In the genomic region with DNA sequence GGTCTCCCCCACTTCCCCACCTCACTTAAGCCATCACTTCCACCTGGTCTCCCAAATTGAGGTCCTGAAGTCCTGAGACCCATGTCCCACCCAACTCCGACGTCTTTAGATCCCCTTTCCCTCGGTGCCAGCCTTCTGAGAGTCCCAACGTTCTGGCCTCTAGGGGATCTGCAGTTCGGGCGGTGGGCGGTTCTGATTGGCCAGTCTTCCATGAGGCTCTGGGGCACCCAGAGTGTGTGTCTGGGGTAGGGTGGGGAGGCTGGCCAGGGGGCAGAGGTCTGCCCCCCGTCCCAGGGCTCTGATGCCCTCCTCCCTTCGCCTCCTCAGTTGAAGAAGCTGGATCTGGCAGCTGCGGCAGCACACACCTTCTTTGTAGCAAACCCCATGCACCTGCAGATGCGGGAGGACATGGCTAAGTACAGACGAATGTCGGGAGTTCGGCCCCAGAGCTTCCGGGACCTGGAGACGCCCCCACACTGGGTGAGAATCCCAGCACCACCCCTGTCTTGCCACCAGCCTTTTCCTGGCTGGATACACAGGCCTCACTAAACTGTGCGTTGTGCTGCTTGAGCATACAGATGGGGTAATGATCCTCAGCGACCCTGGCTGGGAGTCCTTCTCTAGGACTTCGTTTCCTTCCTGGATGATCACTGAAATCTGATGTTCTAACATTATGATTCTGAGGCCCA, we compare ENCODE assay signal across 8 cellular contexts. TPM values are rescaled to one million over a fixed set of nuclear protein-coding genes. Genes with fewer than 3 reads are reported as not detected.
DNase-seq lines count a peak whose midpoint lies in the region; ATAC-seq and TF ChIP-seq lines count a peak whose summit lies in the region.

No MANE protein-coding gene starts in this region.

- H3K36me3 Mint-ChIP-seq in activated naive CD4-positive, alpha-beta T cell treated with anti-CD3 and anti-CD28 coated beads, Interleukin-2, amount 50 U/mL, for 24 hours = no peaks in the 10 kb centered on the region

- WGBS in adrenal gland, 4 donors = 56 to 69% (median 64%) methylated on average over 12 to 19 of the region's 19 CpGs

- H3K36me3 ChIP-seq in adrenal gland (replicated peaks in 1 of 2) (peaks cover 0 to 9% of the 10 kb centered on the region in 2 donors), thoracic aorta (peaks cover 15% of the 10 kb centered on the region)

- H3K4me1 Mint-ChIP-seq in activated naive CD4-positive, alpha-beta T cell treated with anti-CD3 and anti-CD28 coated beads, Interleukin-2, amount 50 U/mL, for 24 hours = peaks cover 23% of the 10 kb centered on the region

- intact Hi-C loops in adrenal gland (cut with DNase I) = loop anchor here in 1 of 2 donors (10.0 kb wide), 1 partner anchor 85 kb away; no protein-coding TSS in a partner anchor

- H3K4me3 ChIP-seq in adrenal gland (peak overlapping the region in 2 of 4 donors; percentile 49 to 78), thoracic aorta (peak overlapping the region; percentile 84)

- no peaks in the 10 kb centered on the region for H3K9me3 ChIP-seq in adrenal gland (replicated peaks in 1 of 3)
- H3K9me3 ChIP-seq in thoracic aorta = no peaks in the 10 kb centered on the region

- peak overlapping the region; percentile 90 for H3K4me3 Mint-ChIP-seq in activated naive CD4-positive, alpha-beta T cell treated with anti-CD3 and anti-CD28 coated beads, Interleukin-2, amount 50 U/mL, for 24 hours

- no peaks in the 10 kb centered on the region for H3K27me3 ChIP-seq in adrenal gland
- H3K27me3 ChIP-seq in thoracic aorta (replicated peaks; ENCODE audit: insufficient read depth) = no peaks in the 10 kb centered on the region

- H3K4me1 ChIP-seq in adrenal gland (replicated peaks in 1 of 2) = peaks cover 3 to 18% of the 10 kb centered on the region in 2 donors
- H3K4me1 ChIP-seq in thoracic aorta (ENCODE audit: control insufficient read depth in 1 of 2, low read depth in 2 of 2) = peaks cover 7 to 41% of the 10 kb centered on the region in 2 donors

- no peak for DNase-seq in activated naive CD4-positive, alpha-beta T cell treated with Interleukin-2 at 50 U/mL for 16 hours
- DNase-seq in adrenal gland (peak in 1 of 7 donors; percentile 70), iPS-NIHi11 (ENCODE audit: low spot score) (peak; percentile 59), thoracic aorta (ENCODE audit: low spot score) (no peak), SIG-M5 treated with dmso at 0.1 percent for 504 hours (lab: John Stamatoyannopoulos, UW; ENCODE audit: unreplicated experiment) (no peak), islet precursor cell (no peak)

- H3K9me3 Mint-ChIP-seq in activated naive CD4-positive, alpha-beta T cell treated with anti-CD3 and anti-CD28 coated beads, Interleukin-2, amount 50 U/mL, for 24 hours = no peaks in the 10 kb centered on the region

- no peak overlapping the region for H3K27ac Mint-ChIP-seq in activated naive CD4-positive, alpha-beta T cell treated with anti-CD3 and anti-CD28 coated beads, Interleukin-2, amount 50 U/mL, for 24 hours

- peaks cover 7% of the 10 kb centered on the region for H3K27me3 Mint-ChIP-seq in activated naive CD4-positive, alpha-beta T cell treated with anti-CD3 and anti-CD28 coated beads, Interleukin-2, amount 50 U/mL, for 24 hours

- peak overlapping the region in 3 of 5 donors; percentile 16 to 82 (median 75) for H3K27ac ChIP-seq in adrenal gland
- peak overlapping the region; percentile 81 to 89 for H3K27ac ChIP-seq in thoracic aorta

- no peak for TF ChIP-seq POLR2A in adrenal gland (IDR thresholded peaks at IDR 0.05)

- TF ChIP-seq CTCF in adrenal gland (IDR thresholded peaks at IDR 0.05) (no peak), thoracic aorta (IDR thresholded peaks at IDR 0.05) (no peak)

- ATAC-seq in thoracic aorta (ENCODE audit: insufficient number of reproducible peaks, low FRiP score, low read depth) (no peak), GM21515 (IDR thresholded peaks at IDR 0.05; ENCODE audit: unreplicated experiment) (no peak)

RNA-seq across cellular contexts. Expression of a gene that starts 1.5 kb away (rescaled TPM):
- total RNA-seq in adrenal gland (10 to 100 TPM in 7 of 8 donors, 1 to 10 TPM in 1; 8.5 to 23.6 (median 15.8) TPM), thoracic aorta (10 to 100 TPM; 66.1 to 77.7 TPM)
- polyA plus RNA-seq in adrenal gland = 10 to 100 TPM in 2 of 3 donors, 1 to 10 TPM in 1; 3.7 to 58.1 (median 51.0) TPM

RNA-seq across cellular contexts. Expression of a gene that starts 8.1 kb away (rescaled TPM):
- total RNA-seq in adrenal gland = 10 to 100 TPM in 1 of 8 donors, 1 to 10 TPM in 7; 1.1 to 11.9 (median 4.4) TPM
- polyA plus RNA-seq in adrenal gland = 10 to 100 TPM in 2 of 3 donors, 1 to 10 TPM in 1; 5.3 to 42.6 (median 13.7) TPM
- 1 to 10 TPM; 1.1 to 3.1 TPM for total RNA-seq in thoracic aorta

RNA-seq across cellular contexts. Expression of a gene that starts 11.0 kb away (rescaled TPM):
- total RNA-seq in adrenal gland = 1 to 10 TPM in 5 of 8 donors, under 1 TPM in 2, not detected in 1; 0.70 to 2.6 (median 1.7) TPM
- 10 to 100 TPM in 2 of 3 donors, 1 to 10 TPM in 1; 1.0 to 22.4 (median 11.6) TPM for polyA plus RNA-seq in adrenal gland
- 10 to 100 TPM in 1 of 2 donors, 1 to 10 TPM in 1; 9.3 to 16.6 TPM for total RNA-seq in thoracic aorta

RNA-seq across cellular contexts. Expression of a gene that starts 21.4 kb away (rescaled TPM):
- total RNA-seq in adrenal gland (1 to 10 TPM in 7 of 8 donors, not detected in 1; 2.6 to 4.3 (median 3.3) TPM), thoracic aorta (1 to 10 TPM; 1.8 to 1.9 TPM)
- 1 to 10 TPM; 3.5 to 5.5 (median 5.3) TPM for polyA plus RNA-seq in adrenal gland

RNA-seq across cellular contexts. Expression of a gene that starts 22.3 kb away (rescaled TPM):
- total RNA-seq in adrenal gland = 100 to 1,000 TPM in 5 of 8 donors, 10 to 100 TPM in 3; 60.0 to 162 (median 119) TPM
- 100 to 1,000 TPM in 1 of 3 donors, 10 to 100 TPM in 2; 30.6 to 109 (median 32.5) TPM for polyA plus RNA-seq in adrenal gland
- 10 to 100 TPM; 54.3 to 62.7 TPM for total RNA-seq in thoracic aorta
